Comparison of ENCODE assay signal across 8 cellular contexts in the genomic region with DNA sequence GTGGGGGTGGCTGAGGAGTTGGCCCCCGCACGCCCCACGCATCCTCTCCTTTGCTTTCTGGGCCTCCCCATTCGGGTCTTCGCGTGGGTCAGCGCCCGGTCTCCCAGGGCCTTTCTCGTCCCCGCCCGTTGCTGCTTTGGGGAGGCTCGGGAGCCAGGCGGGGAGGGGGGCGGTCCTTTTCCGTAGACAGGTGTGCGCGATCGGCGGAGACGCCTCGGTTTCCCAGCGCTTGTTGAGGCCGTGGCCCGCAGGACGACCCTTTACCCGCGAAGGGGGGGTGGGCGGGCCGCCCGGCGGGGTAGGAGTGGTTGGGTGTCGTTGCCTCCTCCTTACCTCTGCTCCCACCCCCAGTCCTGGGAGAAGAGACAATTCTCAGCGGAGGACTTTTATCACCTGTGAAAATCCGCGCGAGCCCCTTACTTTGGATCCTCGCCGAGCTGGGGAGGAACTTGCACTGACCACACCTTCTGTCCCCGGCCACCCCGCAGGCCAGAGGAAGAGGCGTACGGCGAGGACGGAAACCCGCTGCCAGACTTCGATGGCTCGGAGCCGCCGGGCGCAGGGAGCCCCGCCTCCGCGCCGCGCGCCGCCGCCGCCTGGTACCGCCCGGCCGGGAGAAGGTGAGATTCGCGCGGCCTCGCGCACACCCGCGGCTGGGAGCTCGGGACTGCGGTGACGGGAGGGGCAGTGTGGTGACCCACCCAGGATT. TPM values are rescaled to one million over a fixed set of nuclear protein-coding genes. Genes with fewer than 3 reads are reported as not detected.
DNase-seq lines count a peak whose midpoint lies in the region; ATAC-seq lines count a peak whose summit lies in the region.

No MANE protein-coding gene starts in this region.

- H3K27me3 Mint-ChIP-seq in natural killer cell treated with Interleukin-12 subunit alpha and Interleukin-12 subunit beta and Interleukin-15 and Interleukin-18, amount 100 ng/mL, for 72 hours = peaks cover 55 to 74% of the 10 kb centered on the region in 2 donors

- DNase-seq in ELF-1 (ENCODE audit: low read depth, low spot score) = peak; percentile 39
- DNase-seq in NCI-H510A treated with DMSO at 0.1 percent for 48 hours (lab: John Stamatoyannopoulos, UW) = peak; percentile 63
- DNase-seq in natural killer cell treated with Interleukin-12 subunit alpha and Interleukin-12 subunit beta and Interleukin-15 and Interleukin-18, amount 100 ng/mL, for 72 hours (ENCODE audit: low spot score) = no peak

- H3K36me3 Mint-ChIP-seq in natural killer cell treated with Interleukin-12 subunit alpha and Interleukin-12 subunit beta and Interleukin-15 and Interleukin-18, amount 100 ng/mL, for 72 hours = peaks cover 20% of the 10 kb centered on the region

- H3K9me3 ChIP-seq in ectodermal cell (ENCODE audit: control insufficient read depth, low read length) = no peaks in the 10 kb centered on the region

- H3K4me3 ChIP-seq in ectodermal cell (ENCODE audit: insufficient read depth, low read depth, low read length) = peak overlapping the region; percentile 20

- peaks cover 5 to 13% of the 10 kb centered on the region in 2 donors for H3K4me1 Mint-ChIP-seq in natural killer cell treated with Interleukin-12 subunit alpha and Interleukin-12 subunit beta and Interleukin-15 and Interleukin-18, amount 100 ng/mL, for 72 hours (ENCODE audit: low read depth in 2 of 2)

- peaks cover 100% of the 10 kb centered on the region for H3K27me3 ChIP-seq in ectodermal cell (ENCODE audit: control insufficient read depth, insufficient read depth, low read length, poor library complexity, severe bottlenecking)

- no peak overlapping the region for H3K27ac ChIP-seq in ectodermal cell (ENCODE audit: insufficient read depth, low read depth, low read length, poor library complexity, severe bottlenecking)

- peak; percentile 67 to 77 for ATAC-seq in natural killer cell treated with Interleukin-12 subunit alpha and Interleukin-12 subunit beta and Interleukin-15 and Interleukin-18, amount 100 ng/mL, for 72 hours
- ATAC-seq in HG02642 (IDR thresholded peaks at IDR 0.05; ENCODE audit: poor library complexity, unreplicated experiment) (no peak), HG03520 (IDR thresholded peaks at IDR 0.05; ENCODE audit: unreplicated experiment) (no peak), HG03354 (IDR thresholded peaks at IDR 0.05; ENCODE audit: poor library complexity, severe bottlenecking, unreplicated experiment) (no peak), HG02970 (IDR thresholded peaks at IDR 0.05; ENCODE audit: low FRiP score, unreplicated experiment) (no peak)

- no peaks in the 10 kb centered on the region for H3K9me3 Mint-ChIP-seq in natural killer cell treated with Interleukin-12 subunit alpha and Interleukin-12 subunit beta and Interleukin-15 and Interleukin-18, amount 100 ng/mL, for 72 hours

- 0 to 1% methylated on average over 72 of the region's 72 CpGs for WGBS in ectodermal cell, 2 experiments

- no peaks in the 10 kb centered on the region for H3K36me3 ChIP-seq in ectodermal cell (ENCODE audit: control insufficient read depth, insufficient read depth, low read length)

- peak overlapping the region; percentile 68 for H3K4me3 Mint-ChIP-seq in natural killer cell treated with Interleukin-12 subunit alpha and Interleukin-12 subunit beta and Interleukin-15 and Interleukin-18, amount 100 ng/mL, for 72 hours

- no peak overlapping the region for H3K27ac Mint-ChIP-seq in natural killer cell treated with Interleukin-12 subunit alpha and Interleukin-12 subunit beta and Interleukin-15 and Interleukin-18, amount 100 ng/mL, for 72 hours

- H3K4me1 ChIP-seq in ectodermal cell (ENCODE audit: control insufficient read depth, insufficient read depth, low read length) = peaks cover 31% of the 10 kb centered on the region

RNA-seq across cellular contexts. Expression of a gene that starts 2.7 kb away (rescaled TPM):
- polyA plus RNA-seq in ectodermal cell (2013, experiment 1 of 4) = 0.87 TPM
- 0.96 TPM for polyA plus RNA-seq in ectodermal cell (2013, experiment 2 of 4)
- polyA plus RNA-seq in ectodermal cell (2013, experiment 3 of 4) = 1.1 TPM
- polyA plus RNA-seq in ectodermal cell (2013, experiment 4 of 4) = 1.4 TPM
- under 1 TPM in 1 of 2 donors, not detected in 1; 0.31 TPM for total RNA-seq in natural killer cell treated with Interleukin-12 subunit alpha and Interleukin-12 subunit beta and Interleukin-15 and Interleukin-18, amount 100 ng/mL, for 72 hours

Comparison
In these comparisons a context has a peak if more than half of its experiments do, and no peak if none do; other contexts are left out.
1. ATAC-seq: peak in natural killer cell treated with Interleukin-12 subunit alpha and Interleukin-12 subunit beta and Interleukin-15 and Interleukin-18, amount 100 ng/mL, for 72 hours (2 of 2); none in HG02642 (single experiment), HG03520 (single experiment), HG03354 (single experiment) and HG02970 (single experiment).